1 cellular context compared by ENCODE assay signal in the genomic region with DNA sequence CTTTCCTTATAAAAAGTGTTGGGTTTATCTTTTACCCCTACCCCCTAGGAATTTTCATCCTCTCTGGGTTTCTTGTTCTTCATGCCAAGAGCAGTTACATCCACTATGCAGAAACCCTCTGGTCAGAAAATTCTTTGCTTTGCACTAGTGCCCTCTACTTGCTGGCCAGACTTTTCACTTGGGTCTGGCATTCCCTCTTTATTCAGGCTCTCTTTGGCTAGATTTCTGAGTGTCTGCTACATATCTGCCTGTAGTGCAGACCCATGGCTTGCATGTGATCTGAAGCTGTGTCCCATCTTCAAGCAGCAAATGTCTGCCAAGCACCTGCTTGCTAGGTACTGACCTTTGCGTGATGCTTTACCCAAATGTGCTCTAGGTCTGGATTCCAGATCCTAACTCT.
TF ChIP-seq lines count a peak whose summit lies in the region.

No MANE protein-coding gene starts in this region.

TF ChIP-seq in GM23338, 12 proteins besides CTCF, POLR2A, EP300 and RAD21 (continued from another document):
- TF ChIP-seq, protein P1, sequence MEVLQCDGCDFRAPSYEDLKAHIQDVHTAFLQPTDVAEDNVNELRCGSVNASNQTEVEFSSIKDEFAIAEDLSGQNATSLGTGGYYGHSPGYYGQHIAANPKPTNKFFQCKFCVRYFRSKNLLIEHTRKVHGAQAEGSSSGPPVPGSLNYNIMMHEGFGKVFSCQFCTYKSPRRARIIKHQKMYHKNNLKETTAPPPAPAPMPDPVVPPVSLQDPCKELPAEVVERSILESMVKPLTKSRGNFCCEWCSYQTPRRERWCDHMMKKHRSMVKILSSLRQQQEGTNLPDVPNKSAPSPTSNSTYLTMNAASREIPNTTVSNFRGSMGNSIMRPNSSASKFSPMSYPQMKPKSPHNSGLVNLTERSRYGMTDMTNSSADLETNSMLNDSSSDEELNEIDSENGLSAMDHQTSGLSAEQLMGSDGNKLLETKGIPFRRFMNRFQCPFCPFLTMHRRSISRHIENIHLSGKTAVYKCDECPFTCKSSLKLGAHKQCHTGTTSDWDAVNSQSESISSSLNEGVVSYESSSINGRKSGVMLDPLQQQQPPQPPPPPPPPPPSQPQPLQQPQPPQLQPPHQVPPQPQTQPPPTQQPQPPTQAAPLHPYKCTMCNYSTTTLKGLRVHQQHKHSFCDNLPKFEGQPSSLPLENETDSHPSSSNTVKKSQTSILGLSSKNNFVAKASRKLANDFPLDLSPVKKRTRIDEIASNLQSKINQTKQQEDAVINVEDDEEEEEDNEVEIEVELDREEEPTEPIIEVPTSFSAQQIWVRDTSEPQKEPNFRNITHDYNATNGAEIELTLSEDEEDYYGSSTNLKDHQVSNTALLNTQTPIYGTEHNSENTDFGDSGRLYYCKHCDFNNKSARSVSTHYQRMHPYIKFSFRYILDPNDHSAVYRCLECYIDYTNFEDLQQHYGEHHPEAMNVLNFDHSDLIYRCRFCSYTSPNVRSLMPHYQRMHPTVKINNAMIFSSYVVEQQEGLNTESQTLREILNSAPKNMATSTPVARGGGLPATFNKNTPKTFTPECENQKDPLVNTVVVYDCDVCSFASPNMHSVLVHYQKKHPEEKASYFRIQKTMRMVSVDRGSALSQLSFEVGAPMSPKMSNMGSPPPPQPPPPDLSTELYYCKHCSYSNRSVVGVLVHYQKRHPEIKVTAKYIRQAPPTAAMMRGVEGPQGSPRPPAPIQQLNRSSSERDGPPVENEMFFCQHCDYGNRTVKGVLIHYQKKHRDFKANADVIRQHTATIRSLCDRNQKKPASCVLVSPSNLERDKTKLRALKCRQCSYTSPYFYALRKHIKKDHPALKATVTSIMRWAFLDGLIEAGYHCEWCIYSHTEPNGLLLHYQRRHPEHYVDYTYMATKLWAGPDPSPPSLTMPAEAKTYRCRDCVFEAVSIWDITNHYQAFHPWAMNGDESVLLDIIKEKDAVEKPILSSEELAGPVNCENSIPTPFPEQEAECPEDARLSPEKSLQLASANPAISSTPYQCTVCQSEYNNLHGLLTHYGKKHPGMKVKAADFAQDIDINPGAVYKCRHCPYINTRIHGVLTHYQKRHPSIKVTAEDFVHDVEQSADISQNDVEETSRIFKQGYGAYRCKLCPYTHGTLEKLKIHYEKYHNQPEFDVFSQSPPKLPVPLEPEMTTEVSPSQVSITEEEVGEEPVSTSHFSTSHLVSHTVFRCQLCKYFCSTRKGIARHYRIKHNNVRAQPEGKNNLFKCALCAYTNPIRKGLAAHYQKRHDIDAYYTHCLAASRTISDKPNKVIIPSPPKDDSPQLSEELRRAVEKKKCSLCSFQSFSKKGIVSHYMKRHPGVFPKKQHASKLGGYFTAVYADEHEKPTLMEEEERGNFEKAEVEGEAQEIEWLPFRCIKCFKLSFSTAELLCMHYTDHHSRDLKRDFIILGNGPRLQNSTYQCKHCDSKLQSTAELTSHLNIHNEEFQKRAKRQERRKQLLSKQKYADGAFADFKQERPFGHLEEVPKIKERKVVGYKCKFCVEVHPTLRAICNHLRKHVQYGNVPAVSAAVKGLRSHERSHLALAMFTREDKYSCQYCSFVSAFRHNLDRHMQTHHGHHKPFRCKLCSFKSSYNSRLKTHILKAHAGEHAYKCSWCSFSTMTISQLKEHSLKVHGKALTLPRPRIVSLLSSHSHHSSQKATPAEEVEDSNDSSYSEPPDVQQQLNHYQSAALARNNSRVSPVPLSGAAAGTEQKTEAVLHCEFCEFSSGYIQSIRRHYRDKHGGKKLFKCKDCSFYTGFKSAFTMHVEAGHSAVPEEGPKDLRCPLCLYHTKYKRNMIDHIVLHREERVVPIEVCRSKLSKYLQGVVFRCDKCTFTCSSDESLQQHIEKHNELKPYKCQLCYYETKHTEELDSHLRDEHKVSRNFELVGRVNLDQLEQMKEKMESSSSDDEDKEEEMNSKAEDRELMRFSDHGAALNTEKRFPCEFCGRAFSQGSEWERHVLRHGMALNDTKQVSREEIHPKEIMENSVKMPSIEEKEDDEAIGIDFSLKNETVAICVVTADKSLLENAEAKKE (CRISPR knock-in tag; IDR thresholded peaks at IDR 0.05): no peak
TF ChIP-seq in GM23338: peak in this region for 0.
